16 cellular contexts compared by ENCODE assay signal in the genomic region with DNA sequence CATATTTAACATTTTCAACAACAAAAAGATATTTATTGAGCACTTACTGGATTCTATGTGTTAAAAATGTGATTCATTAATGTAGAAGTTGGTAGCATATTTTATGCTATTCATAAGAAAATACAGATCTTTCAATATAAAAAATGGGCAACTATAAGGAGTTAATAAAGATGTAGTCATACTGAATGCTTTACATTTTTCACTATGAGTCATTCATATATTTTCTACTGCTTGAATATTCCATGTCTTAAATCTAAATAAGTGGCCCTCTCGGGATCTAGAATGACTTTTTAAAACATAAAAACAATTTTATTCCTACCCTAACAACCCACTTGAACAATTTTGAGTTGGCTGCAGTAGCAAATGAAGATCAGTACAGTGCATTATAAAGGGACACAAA.
DNase-seq lines count a peak whose midpoint lies in the region; ATAC-seq, FAIRE-seq and TF ChIP-seq lines count a peak whose summit lies in the region.
"Had no signal": no experiment of that assay in that cellular context is flagged by ENCODE, and none has a peak within 500 bp of the region (broad histone marks: within the 10 kb centered on the region; RNA-seq: fewer than 3 reads in every experiment).

No MANE protein-coding gene starts in this region.

- no peak for TF ChIP-seq EP300 in SK-N-SH (IDR thresholded peaks at IDR 0.05; ENCODE audit: borderline replicate concordance in 1 of 2, low read depth in 1 of 2, low read length in 1 of 2)

- H2AFZ ChIP-seq in SK-N-SH (ENCODE audit: low read depth): 0 out of 2 replicates have a peak overlapping the region, but pooled peaks have one; percentile 51

- H3K4me1 ChIP-seq in SK-N-SH (ENCODE audit: control insufficient read depth in 1 of 2, insufficient read depth in 2 of 2, low read depth in 1 of 2, low read length in 1 of 2): no peaks in the 10 kb centered on the region; a peak in 1 of 4 replicates
- no peaks in the 10 kb centered on the region for H3K4me1 ChIP-seq in foreskin keratinocyte
- H3K4me1 ChIP-seq in gastrocnemius medialis: no peaks in the 10 kb centered on the region

- 16% methylated on average over 1 of the region's 1 CpG for WGBS in SK-N-SH (ENCODE audit: low lambda C conversion rate)

- no peak for TF ChIP-seq RAD21 in SK-N-SH (IDR thresholded peaks at IDR 0.05; ENCODE audit: low read length)

- no peak overlapping the region for H3K4me2 ChIP-seq in SK-N-SH
- H3K4me2 ChIP-seq: BLaER1 had no signal

- no peak for TF ChIP-seq POLR2A in gastrocnemius medialis (IDR thresholded peaks at IDR 0.05)

- no peaks in the 10 kb centered on the region for H3K9me3 ChIP-seq in SK-N-SH
- peaks cover 0 to 3% (median 0%) of the 10 kb centered on the region in 3 donors for H3K9me3 ChIP-seq in gastrocnemius medialis
- H3K9me3 ChIP-seq: BLaER1 had no signal

- no peak for FAIRE-seq in HTR-8/SVneo (lab: Jason Lieb, UNC)
- FAIRE-seq: GM12891 had no signal

- no peaks in the 10 kb centered on the region for H3K9me2 ChIP-seq in SK-N-SH

- no peak for TF ChIP-seq CTCF in SK-N-SH (IDR thresholded peaks at IDR 0.05)
- TF ChIP-seq CTCF in RWPE1 (conservative IDR thresholded peaks at IDR 0.05; ENCODE audit: low read depth): no peak
- no peak for TF ChIP-seq CTCF in foreskin keratinocyte (conservative IDR thresholded peaks at IDR 0.05)
- TF ChIP-seq CTCF in gastrocnemius medialis (IDR thresholded peaks at IDR 0.05 in 4 of 5, conservative IDR thresholded peaks at IDR 0.05 in 1 of 5): no peak

- no peaks in the 10 kb centered on the region for H3F3A ChIP-seq in SK-N-SH (replicated peaks; ENCODE audit: insufficient read depth)

- intact Hi-C loops in gastrocnemius medialis (cut with DNase I; ENCODE audit: low total_unique reads): no loop called here

- no peaks in the 10 kb centered on the region for H4K20me1 ChIP-seq in SK-N-SH (ENCODE audit: insufficient read depth)
- H4K20me1 ChIP-seq: BLaER1 had no signal

- POLR2A ChIA-PET in SK-N-SH (lab: Yijun Ruan, JAX) (no interaction called here), RWPE1 (lab: Yijun Ruan, JAX; ENCODE audit: low non-redundant PET) (no interaction called here)

- H3K27ac ChIP-seq in SK-N-SH (ENCODE audit: low read depth in 2 of 2, low read length in 1 of 2) (no peak overlapping the region), RWPE1 (no peak overlapping the region), foreskin keratinocyte (no peak overlapping the region), gastrocnemius medialis (no peak overlapping the region)
- H3K27ac ChIP-seq: BLaER1 had no signal

- ATAC-seq in SK-N-SH treated with all-trans-retinoic acid at 6 μM for 48 hours: no peak
- peak; percentile 72 for ATAC-seq in foreskin keratinocyte
- ATAC-seq in gastrocnemius medialis: no peak

- DNase-seq in SK-N-SH (no peak), HTR-8/SVneo (ENCODE audit: insufficient read length, low spot score) (peak; percentile 3), RWPE1 (ENCODE audit: low spot score) (peak; percentile 11), foreskin keratinocyte (peak in 1 of 2 donors; percentile 28), NCI-H2081 treated with DMSO at 0.1 percent for 48 hours (lab: John Stamatoyannopoulos, UW) (no peak), gastrocnemius medialis (no peak), NCI-H2171 treated with DMSO at 0.1 percent for 48 hours (lab: John Stamatoyannopoulos, UW) (no peak)
- DNase-seq: 8988T; Calu3; CD4-positive, alpha-beta memory T cell; DMS79 treated with DMSO at 0.1 percent for 48 hours; GOT3; H7 had no signal

- H3K36me3 ChIP-seq in SK-N-SH (replicated peaks in 1 of 2; ENCODE audit: control insufficient read depth in 1 of 2, insufficient read depth in 2 of 2, low read length in 1 of 2): no peaks in the 10 kb centered on the region
- H3K36me3 ChIP-seq in gastrocnemius medialis: no peaks in the 10 kb centered on the region
- H3K36me3 ChIP-seq: BLaER1 had no signal

- CTCF ChIA-PET in SK-N-SH (lab: Yijun Ruan, JAX): no interaction called here
- CTCF ChIA-PET in RWPE1 (lab: Yijun Ruan, JAX): interaction anchor here (0.6 kb wide), 1 partner anchor 976 kb away, joined by 4 read pairs; no protein-coding TSS in a partner anchor

- H3K27me3 ChIP-seq in SK-N-SH (ENCODE audit: insufficient read depth) (no peaks in the 10 kb centered on the region), foreskin keratinocyte (no peaks in the 10 kb centered on the region), gastrocnemius medialis (no peaks in the 10 kb centered on the region)
- H3K27me3 ChIP-seq: BLaER1 had no signal

- no peak overlapping the region for H3K9ac ChIP-seq in SK-N-SH
- H3K9ac ChIP-seq: BLaER1 had no signal

- H3K4me3 ChIP-seq in SK-N-SH (ENCODE audit: low read depth in 2 of 2, low read length in 1 of 2) (no peak overlapping the region), gastrocnemius medialis (no peak overlapping the region)
- H3K4me3 ChIP-seq: BLaER1 had no signal

- in situ Hi-C loops in gastrocnemius medialis (cut with MboI; ENCODE audit: low sequenced_read_pairs in 4 of 4): no loop called here

- no peaks in the 10 kb centered on the region for H3K79me2 ChIP-seq in SK-N-SH (ENCODE audit: insufficient read depth)

TF ChIP-seq in SK-N-SH, 30 proteins besides CTCF, POLR2A, EP300 and RAD21:
- 0 out of 2 replicates have a peak, but pooled peaks have one; percentile 24 for TF ChIP-seq FOSL2 (IDR thresholded peaks at IDR 0.05; ENCODE audit: borderline replicate concordance, low read depth)
- TF ChIP-seq, protein P1, sequence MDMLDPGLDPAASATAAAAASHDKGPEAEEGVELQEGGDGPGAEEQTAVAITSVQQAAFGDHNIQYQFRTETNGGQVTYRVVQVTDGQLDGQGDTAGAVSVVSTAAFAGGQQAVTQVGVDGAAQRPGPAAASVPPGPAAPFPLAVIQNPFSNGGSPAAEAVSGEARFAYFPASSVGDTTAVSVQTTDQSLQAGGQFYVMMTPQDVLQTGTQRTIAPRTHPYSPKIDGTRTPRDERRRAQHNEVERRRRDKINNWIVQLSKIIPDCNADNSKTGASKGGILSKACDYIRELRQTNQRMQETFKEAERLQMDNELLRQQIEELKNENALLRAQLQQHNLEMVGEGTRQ (IDR thresholded peaks at IDR 0.05; ENCODE audit: borderline replicate concordance, low read depth, low read length): no peak

TF ChIP-seq in SK-N-SH treated with all-trans-retinoic acid at 6 μM for 48 hours, 23 proteins besides CTCF, POLR2A, EP300 and RAD21 (continues in another document):
- no peak for TF ChIP-seq OSR1 (CRISPR knock-in tag; IDR thresholded peaks at IDR 0.05)
- no peak for TF ChIP-seq ZFP30 (CRISPR knock-in tag; IDR thresholded peaks at IDR 0.05)
- TF ChIP-seq, protein P2, sequence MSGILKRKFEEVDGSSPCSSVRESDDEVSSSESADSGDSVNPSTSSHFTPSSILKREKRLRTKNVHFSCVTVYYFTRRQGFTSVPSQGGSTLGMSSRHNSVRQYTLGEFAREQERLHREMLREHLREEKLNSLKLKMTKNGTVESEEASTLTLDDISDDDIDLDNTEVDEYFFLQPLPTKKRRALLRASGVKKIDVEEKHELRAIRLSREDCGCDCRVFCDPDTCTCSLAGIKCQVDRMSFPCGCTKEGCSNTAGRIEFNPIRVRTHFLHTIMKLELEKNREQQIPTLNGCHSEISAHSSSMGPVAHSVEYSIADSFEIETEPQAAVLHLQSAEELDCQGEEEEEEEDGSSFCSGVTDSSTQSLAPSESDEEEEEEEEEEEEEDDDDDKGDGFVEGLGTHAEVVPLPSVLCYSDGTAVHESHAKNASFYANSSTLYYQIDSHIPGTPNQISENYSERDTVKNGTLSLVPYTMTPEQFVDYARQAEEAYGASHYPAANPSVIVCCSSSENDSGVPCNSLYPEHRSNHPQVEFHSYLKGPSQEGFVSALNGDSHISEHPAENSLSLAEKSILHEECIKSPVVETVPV (CRISPR knock-in tag; IDR thresholded peaks at IDR 0.05): no peak
- TF ChIP-seq, protein P3, sequence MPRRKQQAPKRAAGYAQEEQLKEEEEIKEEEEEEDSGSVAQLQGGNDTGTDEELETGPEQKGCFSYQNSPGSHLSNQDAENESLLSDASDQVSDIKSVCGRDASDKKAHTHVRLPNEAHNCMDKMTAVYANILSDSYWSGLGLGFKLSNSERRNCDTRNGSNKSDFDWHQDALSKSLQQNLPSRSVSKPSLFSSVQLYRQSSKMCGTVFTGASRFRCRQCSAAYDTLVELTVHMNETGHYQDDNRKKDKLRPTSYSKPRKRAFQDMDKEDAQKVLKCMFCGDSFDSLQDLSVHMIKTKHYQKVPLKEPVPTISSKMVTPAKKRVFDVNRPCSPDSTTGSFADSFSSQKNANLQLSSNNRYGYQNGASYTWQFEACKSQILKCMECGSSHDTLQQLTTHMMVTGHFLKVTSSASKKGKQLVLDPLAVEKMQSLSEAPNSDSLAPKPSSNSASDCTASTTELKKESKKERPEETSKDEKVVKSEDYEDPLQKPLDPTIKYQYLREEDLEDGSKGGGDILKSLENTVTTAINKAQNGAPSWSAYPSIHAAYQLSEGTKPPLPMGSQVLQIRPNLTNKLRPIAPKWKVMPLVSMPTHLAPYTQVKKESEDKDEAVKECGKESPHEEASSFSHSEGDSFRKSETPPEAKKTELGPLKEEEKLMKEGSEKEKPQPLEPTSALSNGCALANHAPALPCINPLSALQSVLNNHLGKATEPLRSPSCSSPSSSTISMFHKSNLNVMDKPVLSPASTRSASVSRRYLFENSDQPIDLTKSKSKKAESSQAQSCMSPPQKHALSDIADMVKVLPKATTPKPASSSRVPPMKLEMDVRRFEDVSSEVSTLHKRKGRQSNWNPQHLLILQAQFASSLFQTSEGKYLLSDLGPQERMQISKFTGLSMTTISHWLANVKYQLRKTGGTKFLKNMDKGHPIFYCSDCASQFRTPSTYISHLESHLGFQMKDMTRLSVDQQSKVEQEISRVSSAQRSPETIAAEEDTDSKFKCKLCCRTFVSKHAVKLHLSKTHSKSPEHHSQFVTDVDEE (CRISPR knock-in tag; IDR thresholded peaks at IDR 0.05): no peak
- no peak for TF ChIP-seq TCF4 (CRISPR knock-in tag; IDR thresholded peaks at IDR 0.05; ENCODE audit: borderline replicate concordance)
- no peak for TF ChIP-seq ZNF70 (CRISPR knock-in tag; IDR thresholded peaks at IDR 0.05)
- no peak for TF ChIP-seq RARB (CRISPR knock-in tag; IDR thresholded peaks at IDR 0.05)
- TF ChIP-seq TOX (CRISPR knock-in tag; IDR thresholded peaks at IDR 0.05; ENCODE audit: borderline replicate concordance): no peak
- TF ChIP-seq, protein P4, sequence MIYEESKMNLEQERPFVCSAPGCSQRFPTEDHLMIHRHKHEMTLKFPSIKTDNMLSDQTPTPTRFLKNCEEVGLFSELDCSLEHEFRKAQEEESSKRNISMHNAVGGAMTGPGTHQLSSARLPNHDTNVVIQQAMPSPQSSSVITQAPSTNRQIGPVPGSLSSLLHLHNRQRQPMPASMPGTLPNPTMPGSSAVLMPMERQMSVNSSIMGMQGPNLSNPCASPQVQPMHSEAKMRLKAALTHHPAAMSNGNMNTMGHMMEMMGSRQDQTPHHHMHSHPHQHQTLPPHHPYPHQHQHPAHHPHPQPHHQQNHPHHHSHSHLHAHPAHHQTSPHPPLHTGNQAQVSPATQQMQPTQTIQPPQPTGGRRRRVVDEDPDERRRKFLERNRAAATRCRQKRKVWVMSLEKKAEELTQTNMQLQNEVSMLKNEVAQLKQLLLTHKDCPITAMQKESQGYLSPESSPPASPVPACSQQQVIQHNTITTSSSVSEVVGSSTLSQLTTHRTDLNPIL (CRISPR knock-in tag; IDR thresholded peaks at IDR 0.05; ENCODE audit: low read depth): no peak

Comparison
In these comparisons a context has a peak if more than half of its experiments do, and no peak if none do; other contexts are left out.
1. DNase-seq: peak in HTR-8/SVneo (single experiment) and RWPE1 (single experiment); none in SK-N-SH (single experiment), NCI-H2081 treated with DMSO at 0.1 percent for 48 hours (single experiment), gastrocnemius medialis (0 of 2) and NCI-H2171 treated with DMSO at 0.1 percent for 48 hours (single experiment).